In the genomic region with DNA sequence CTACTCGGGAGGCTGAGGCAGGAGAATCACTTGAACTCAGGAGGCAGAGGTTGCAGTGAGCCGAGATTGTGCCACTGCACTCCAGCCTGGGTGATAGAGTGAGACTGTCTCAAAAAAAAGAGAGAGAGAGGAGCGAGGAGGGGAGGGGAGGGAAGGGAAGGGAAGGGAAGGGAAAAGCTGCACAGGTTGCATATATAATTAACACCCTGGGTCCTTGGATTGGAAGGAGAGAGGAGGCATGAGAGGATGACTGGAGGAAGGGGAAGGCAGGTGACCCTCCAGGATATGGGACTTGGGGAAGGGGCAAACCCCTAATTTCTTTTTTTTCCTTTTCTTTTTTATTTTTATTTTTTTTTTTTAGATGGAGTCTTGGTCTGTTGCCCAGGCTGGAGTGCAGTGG, we compare ENCODE assay signal across 1 cellular context. TPM values are rescaled to one million over a fixed set of nuclear protein-coding genes. Genes with fewer than 3 reads are reported as not detected.
"Had no signal": no experiment of that assay in that cellular context is flagged by ENCODE, and none has a peak within 500 bp of the region (broad histone marks: within the 10 kb centered on the region; RNA-seq: fewer than 3 reads in every experiment).

No MANE protein-coding gene starts in this region.

RNA-seq across cellular contexts. Expression of gene SNAI1, which starts 28.8 kb away (rescaled TPM):
- total RNA-seq: bronchial epithelial cell had no signal
